8 cellular contexts compared by ENCODE assay signal in the genomic region with DNA sequence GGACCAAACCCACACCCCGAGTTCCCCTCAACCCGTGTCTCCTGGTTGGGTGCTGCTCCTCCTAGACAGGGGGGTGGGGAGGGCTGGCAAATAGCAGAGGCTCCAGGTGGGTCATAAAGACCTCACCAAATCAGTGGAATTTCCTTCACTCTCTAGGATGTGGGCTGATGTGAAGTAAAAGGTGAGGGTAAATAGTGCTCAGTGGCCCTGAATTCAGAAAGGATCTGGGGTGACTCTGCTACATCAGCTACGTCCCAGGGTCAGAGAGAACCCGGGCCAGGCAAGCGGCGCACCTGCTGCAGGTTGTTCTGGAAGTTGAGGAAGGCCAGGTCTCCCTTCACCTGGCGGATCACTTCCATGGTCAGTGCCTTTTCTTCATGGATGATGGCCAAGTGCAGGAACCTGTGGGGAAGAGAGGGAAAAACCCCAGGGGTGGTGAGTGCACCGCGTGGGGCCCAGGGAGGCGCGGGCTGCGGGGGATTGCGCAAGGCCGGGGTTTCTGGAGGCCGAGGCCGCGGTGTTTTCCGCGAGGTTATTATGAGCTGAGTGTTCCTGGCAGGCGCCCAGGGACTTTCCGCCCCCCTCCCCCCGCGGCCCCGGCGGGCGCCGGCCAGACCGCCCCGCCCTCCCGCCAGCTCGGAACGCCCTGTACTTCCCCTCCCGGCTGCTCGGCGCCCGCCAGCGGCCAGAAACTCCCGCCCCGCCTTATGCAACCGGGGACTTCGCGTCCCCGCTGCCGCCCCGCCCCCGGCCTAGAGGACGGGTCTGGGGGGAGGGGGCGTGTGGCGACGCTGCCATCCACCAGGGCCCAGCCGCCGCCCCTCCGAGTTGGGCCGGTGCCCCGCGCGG. TPM values are rescaled to one million over a fixed set of nuclear protein-coding genes. Genes with fewer than 3 reads are reported as not detected.
DNase-seq lines count a peak whose midpoint lies in the region; ATAC-seq and TF ChIP-seq lines count a peak whose summit lies in the region.

No MANE protein-coding gene starts in this region.

- H3K4me3 Mint-ChIP-seq in activated CD4-positive, alpha-beta T cell treated with anti-CD3 and anti-CD28 coated beads, Interleukin-2, amount 10 ng/mL, durations not matched to agents 7 days and 5 days = peak overlapping the region; percentile 82

- H3K27me3 ChIP-seq in left lung = no peaks in the 10 kb centered on the region

- H3K36me3 ChIP-seq in left lung = peaks cover 16 to 41% of the 10 kb centered on the region in 2 donors

- DNase-seq in NCI-H526 treated with DMSO at 0.1 percent for 48 hours (lab: John Stamatoyannopoulos, UW) (peak; percentile 68), coronary artery (ENCODE audit: low spot score) (peak; percentile 98), left lung (peak; percentile 96 to 99)
- peak; percentile 90 for DNase-seq in activated CD4-positive, alpha-beta T cell treated with anti-CD3 and anti-CD28 coated beads, Interleukin-2, amount 10 ng/mL, durations not matched to agents 7 days and 5 days
- peak; percentile 97 to 98 for DNase-seq in stimulated activated CD4-positive, alpha-beta T cell treated with anti-CD3 and anti-CD28 coated beads, Interleukin-2, amount 100 ng/mL, for 24 hours

- peaks cover 35 to 57% of the 10 kb centered on the region in 2 donors for H3K4me1 ChIP-seq in left lung

- no peak for TF ChIP-seq CTCF in C4-2B (conservative IDR thresholded peaks at IDR 0.05)
- TF ChIP-seq CTCF in coronary artery (IDR thresholded peaks at IDR 0.05) = no peak
- peak in 1 of 2 donors; percentile 26 for TF ChIP-seq CTCF in left lung (IDR thresholded peaks at IDR 0.05)

- H3K27ac ChIP-seq in C4-2B (peak overlapping the region; percentile 99), coronary artery (peak overlapping the region; percentile 97 to 100), left lung (peak overlapping the region; percentile 99)

- intact Hi-C loops in left lung (cut with DNase I) = loop anchor here in 1 of 2 donors (5.0 to 10.0 kb wide), 2 partner anchors 66 to 189 kb away; no protein-coding TSS in a partner anchor

- peak overlapping the region; percentile 86 for H3K27ac Mint-ChIP-seq in activated CD4-positive, alpha-beta T cell treated with anti-CD3 and anti-CD28 coated beads, Interleukin-2, amount 10 ng/mL, durations not matched to agents 7 days and 5 days

- CTCF ChIA-PET in activated CD4-positive, alpha-beta T cell treated with anti-CD3 and anti-CD28 coated beads, Interleukin-2, amount 10 ng/mL, durations not matched to agents 7 days and 5 days (lab: Charles Lee) = interaction anchor here (0.5 to 4.5 kb wide), 33 partner anchors 9 to 531 kb away, joined by 3 to 42 read pairs (median 3); a partner anchor contains a TSS

- no peaks in the 10 kb centered on the region for H3K9me3 ChIP-seq in left lung

- peak overlapping the region; percentile 95 for H3K4me3 ChIP-seq in coronary artery
- H3K4me3 ChIP-seq in left lung = peak overlapping the region; percentile 89 to 100

- H3K36me3 Mint-ChIP-seq in activated CD4-positive, alpha-beta T cell treated with anti-CD3 and anti-CD28 coated beads, Interleukin-2, amount 10 ng/mL, durations not matched to agents 7 days and 5 days (ENCODE audit: low read depth) = peaks cover 42% of the 10 kb centered on the region

- POLR2A ChIA-PET in activated CD4-positive, alpha-beta T cell treated with anti-CD3 and anti-CD28 coated beads, Interleukin-2, amount 10 ng/mL, durations not matched to agents 7 days and 5 days (lab: Charles Lee) = interaction anchor here (0.5 to 1.9 kb wide), 8 partner anchors 12 to 422 kb away, joined by 3 to 21 read pairs (median 3); a partner anchor contains a TSS

- ATAC-seq in GM19395 (IDR thresholded peaks at IDR 0.05; ENCODE audit: unreplicated experiment) = peak; percentile 49
- ATAC-seq in HG03520 (IDR thresholded peaks at IDR 0.05; ENCODE audit: unreplicated experiment) = peak; percentile 51
- peak; percentile 76 for ATAC-seq in left lung

- H3K27me3 Mint-ChIP-seq in activated CD4-positive, alpha-beta T cell treated with anti-CD3 and anti-CD28 coated beads, Interleukin-2, amount 10 ng/mL, durations not matched to agents 7 days and 5 days = no peaks in the 10 kb centered on the region

- H3K9me3 Mint-ChIP-seq in activated CD4-positive, alpha-beta T cell treated with anti-CD3 and anti-CD28 coated beads, Interleukin-2, amount 10 ng/mL, durations not matched to agents 7 days and 5 days = no peaks in the 10 kb centered on the region

- peaks cover 59% of the 10 kb centered on the region for H3K4me1 Mint-ChIP-seq in activated CD4-positive, alpha-beta T cell treated with anti-CD3 and anti-CD28 coated beads, Interleukin-2, amount 10 ng/mL, durations not matched to agents 7 days and 5 days

RNA-seq across cellular contexts. Expression of a gene that starts 0.9 kb away (rescaled TPM):
- total RNA-seq in activated CD4-positive, alpha-beta T cell treated with anti-CD3 and anti-CD28 coated beads, Interleukin-2, amount 10 ng/mL, durations not matched to agents 7 days and 5 days = 10 to 100 TPM; 60.1 to 61.7 TPM
- 100 to 1,000 TPM; 133 to 348 TPM for total RNA-seq in left lung

Comparison
In these comparisons a context has a peak if more than half of its experiments do, and no peak if none do; other contexts are left out.
1. Peak in every context shown above with its lines: DNase-seq, ATAC-seq, H3K4me3 ChIP-seq and H3K27ac ChIP-seq.